ENCODE assay signal across 1 cellular context in genomic region chr14:106848330-106849121, GRCh38.
TF ChIP-seq lines count a peak whose summit lies in the region.

No MANE protein-coding gene starts in this region.

TF ChIP-seq in GM12878, 131 proteins besides CTCF, POLR2A, EP300 and RAD21 (continued from another document):
- TF ChIP-seq PBX3 (IDR thresholded peaks at IDR 0.05; ENCODE audit: insufficient replicate concordance, low read depth, low read length), result peak; percentile 88
- TF ChIP-seq RB1 (IDR thresholded peaks at IDR 0.05; ENCODE audit: borderline replicate concordance), result no peak
- no peak for TF ChIP-seq STAT1 (conservative IDR thresholded peaks at IDR 0.05)
- peak; percentile 35 for TF ChIP-seq RAD51 (IDR thresholded peaks at IDR 0.05)
- TF ChIP-seq RUNX3 (IDR thresholded peaks at IDR 0.05; ENCODE audit: low read length), result peak; percentile 68
